In the genomic region with DNA sequence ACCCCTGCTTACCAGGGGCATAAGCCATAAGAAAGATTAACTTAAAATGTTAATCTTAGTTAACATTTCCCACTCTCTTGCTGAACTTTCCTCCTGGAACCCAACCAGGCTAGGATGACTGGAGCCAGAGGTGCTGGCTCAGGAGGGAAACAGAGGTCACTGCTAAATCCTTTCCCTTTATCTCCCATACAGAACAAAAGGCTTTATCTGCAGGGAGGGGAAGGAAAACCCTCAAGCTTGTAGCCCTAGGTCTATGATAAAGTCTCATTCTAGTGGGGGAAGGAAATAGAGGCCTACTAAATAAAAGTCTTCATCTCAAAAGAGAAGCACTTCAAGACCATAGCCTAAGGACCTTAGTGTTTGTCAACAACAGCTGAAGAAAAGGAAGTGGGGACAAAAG, we compare ENCODE assay signal across 17 cellular contexts.
"Had no signal": no experiment of that assay in that cellular context is flagged by ENCODE, and none has a peak within 500 bp of the region (broad histone marks: within the 10 kb centered on the region; RNA-seq: fewer than 3 reads in every experiment).

No MANE protein-coding gene starts in this region.

- H3K4me1 ChIP-seq: foreskin keratinocyte, upper lobe of right lung had no signal

- H3K27ac ChIP-seq: cardiac muscle cell, foreskin keratinocyte, upper lobe of right lung had no signal

- H3K27me3 Mint-ChIP-seq: activated CD4-positive, alpha-beta memory T cell treated with anti-CD3 and anti-CD28 coated beads for 36 hours; activated naive CD8-positive, alpha-beta T cell treated with anti-CD3 and anti-CD28 coated beads for 36 hours; effector memory CD8-positive, alpha-beta T cell; naive thymus-derived CD8-positive, alpha-beta T cell; stimulated activated naive B cell treated with anti-CD40 and anti-IgM and Interleukin-4, amounts not matched to agents 10 μg/mL and 1 μg/mL and 100 μg/mL, for 72 hours had no signal

- H3K27me3 ChIP-seq: cardiac muscle cell, foreskin keratinocyte, upper lobe of right lung had no signal

- H3K4me3 Mint-ChIP-seq: activated CD4-positive, alpha-beta memory T cell treated with anti-CD3 and anti-CD28 coated beads for 36 hours; activated naive CD8-positive, alpha-beta T cell treated with anti-CD3 and anti-CD28 coated beads for 36 hours; effector memory CD8-positive, alpha-beta T cell; immature natural killer cell; naive thymus-derived CD8-positive, alpha-beta T cell; stimulated activated naive B cell treated with anti-CD40 and anti-IgM and Interleukin-4, amounts not matched to agents 10 μg/mL and 1 μg/mL and 100 μg/mL, for 72 hours had no signal

- H3K27ac Mint-ChIP-seq: activated CD4-positive, alpha-beta memory T cell treated with anti-CD3 and anti-CD28 coated beads for 36 hours; activated naive CD8-positive, alpha-beta T cell treated with anti-CD3 and anti-CD28 coated beads for 36 hours; effector memory CD8-positive, alpha-beta T cell; immature natural killer cell; stimulated activated naive B cell treated with anti-CD40 and anti-IgM and Interleukin-4, amounts not matched to agents 10 μg/mL and 1 μg/mL and 100 μg/mL, for 72 hours had no signal

- H3K4me3 ChIP-seq: cardiac muscle cell, upper lobe of right lung had no signal

- H3K9me3 Mint-ChIP-seq: effector memory CD8-positive, alpha-beta T cell had no signal

- DNase-seq: activated CD4-positive, alpha-beta memory T cell treated with anti-CD3 and anti-CD28 coated beads for 36 hours; activated naive CD4-positive, alpha-beta T cell; activated naive CD8-positive, alpha-beta T cell treated with anti-CD3 and anti-CD28 coated beads for 36 hours; activated T-cell treated with anti-CD3 and anti-CD28 coated beads for 4 hours; amygdala; effector memory CD8-positive, alpha-beta T cell; foreskin keratinocyte; head of caudate nucleus; immature natural killer cell; kidney glomerular epithelial cell; naive thymus-derived CD8-positive, alpha-beta T cell; stimulated activated CD4-positive, alpha-beta T cell treated with anti-CD3 and anti-CD28 coated beads, Interleukin-4, amount 100 ng/mL, for 4 hours; stimulated activated naive B cell treated with anti-CD40 and anti-IgM and Interleukin-4, amounts not matched to agents 10 μg/mL and 1 μg/mL and 100 μg/mL, for 72 hours; SW 1271; upper lobe of right lung had no signal

- ATAC-seq: effector memory CD8-positive, alpha-beta T cell; foreskin keratinocyte; naive thymus-derived CD8-positive, alpha-beta T cell; sciatic nerve; stimulated activated naive B cell treated with anti-CD40 and anti-IgM and Interleukin-4, amounts not matched to agents 10 μg/mL and 1 μg/mL and 100 μg/mL, for 72 hours; upper lobe of right lung had no signal

- H3K9me3 ChIP-seq: upper lobe of right lung had no signal
